In the genomic region with DNA sequence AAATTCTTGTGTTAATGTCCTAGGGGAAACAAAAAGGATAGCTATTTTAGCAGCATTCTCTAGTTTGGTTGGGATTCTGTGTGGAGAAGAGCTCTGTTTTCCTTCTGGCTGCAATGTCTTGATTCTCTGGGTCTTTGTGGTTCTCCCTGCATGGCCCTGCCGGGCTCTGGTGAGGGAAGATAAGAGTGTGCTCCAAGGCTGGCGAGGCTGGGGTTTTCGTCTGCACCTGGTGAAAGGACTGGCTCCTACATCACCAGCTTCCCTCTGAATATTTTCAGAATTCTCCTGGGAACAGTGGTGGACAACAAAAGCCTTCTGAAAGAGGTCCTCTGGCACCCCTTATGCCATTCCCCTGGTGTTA, we compare ENCODE assay signal across 18 cellular contexts. TPM values are rescaled to one million over a fixed set of nuclear protein-coding genes. Genes with fewer than 3 reads are reported as not detected.
A peak's percentile ranks its signal among the peaks of the same experiment; 100 is the strongest.
DNase-seq lines count a peak whose midpoint lies in the region; ATAC-seq and TF ChIP-seq lines count a peak whose summit lies in the region.
"Had no signal": no experiment of that assay in that cellular context is flagged by ENCODE, and none has a peak within 500 bp of the region (broad histone marks: within the 10 kb centered on the region; RNA-seq: fewer than 3 reads in every experiment).

No MANE protein-coding gene starts in this region.

- intact Hi-C loops in gastrocnemius medialis (cut with DNase I; ENCODE audit: low total_unique reads) = no loop called here

- TF ChIP-seq CTCF in coronary artery (IDR thresholded peaks at IDR 0.05) (no peak), gastrocnemius medialis (IDR thresholded peaks at IDR 0.05 in 4 of 5, conservative IDR thresholded peaks at IDR 0.05 in 1 of 5) (no peak)

- H3K4me1 ChIP-seq in BLaER1 (peaks cover 22% of the 10 kb centered on the region), gastrocnemius medialis (no peaks in the 10 kb centered on the region)

- H3K9me3 ChIP-seq in BLaER1 = no peaks in the 10 kb centered on the region
- no peaks in the 10 kb centered on the region for H3K9me3 ChIP-seq in gastrocnemius medialis
- H3K9me3 ChIP-seq: esophagus muscularis mucosa had no signal

- no peak for TF ChIP-seq POLR2A in gastrocnemius medialis (IDR thresholded peaks at IDR 0.05)

- no peak overlapping the region for H3K4me3 Mint-ChIP-seq in memory B cell
- H3K4me3 Mint-ChIP-seq: activated CD4-positive, alpha-beta T cell treated with anti-CD3 and anti-CD28 coated beads, Interleukin-2, amount 10 ng/mL, durations not matched to agents 7 days and 5 days; T-helper 2 cell treated with Interferon-gamma antibody and Interleukin-4, amounts not matched to agents 5 μg/mL and 100 μg/mL, for 36 hours had no signal

- no peaks in the 10 kb centered on the region for H3K27me3 Mint-ChIP-seq in memory B cell
- H3K27me3 Mint-ChIP-seq: activated CD4-positive, alpha-beta T cell treated with anti-CD3 and anti-CD28 coated beads, Interleukin-2, amount 10 ng/mL, durations not matched to agents 7 days and 5 days had no signal

- in situ Hi-C loops in gastrocnemius medialis (cut with MboI; ENCODE audit: low sequenced_read_pairs in 4 of 4) = loop anchor here in 1 of 4 donors (25.0 kb wide), 1 partner anchor 347 kb away; no protein-coding TSS in a partner anchor

- H3K27me3 ChIP-seq in BLaER1 = no peaks in the 10 kb centered on the region
- H3K27me3 ChIP-seq in gastrocnemius medialis = no peaks in the 10 kb centered on the region
- H3K27me3 ChIP-seq: esophagus muscularis mucosa had no signal

- H3K4me2 ChIP-seq in BLaER1 = peak overlapping the region; percentile 44

- DNase-seq in NCI-H1092 (lab: John Stamatoyannopoulos, UW) (peak; percentile 5), coronary artery (ENCODE audit: low spot score) (peak; percentile 14), memory B cell (ENCODE audit: low spot score in 2 of 2) (no peak), gastrocnemius medialis (no peak), medulla oblongata (ENCODE audit: extremely low spot score) (no peak), NCI-H774 (lab: John Stamatoyannopoulos, UW) (no peak)
- DNase-seq: activated CD4-positive, alpha-beta T cell treated with anti-CD3 and anti-CD28 coated beads, Interleukin-2, amount 10 ng/mL, durations not matched to agents 7 days and 5 days; activated T-cell treated with anti-CD3 and anti-CD28 coated beads, Interleukin-2, amount 50 U/mL, for 48 hours; amniotic stem cell; GF-D8; NCI-H2029; NCI-H748 treated with DMSO at 0.1 percent for 48 hours; stimulated activated CD4-positive, alpha-beta T cell treated with anti-CD3 and anti-CD28 coated beads, Interleukin-2, amount 100 ng/mL, for 24 hours; trophoblast cell had no signal

- H3K4me3 ChIP-seq in BLaER1 (no peak overlapping the region), coronary artery (no peak overlapping the region), gastrocnemius medialis (no peak overlapping the region)
- H3K4me3 ChIP-seq: esophagus muscularis mucosa had no signal

- peaks cover 20% of the 10 kb centered on the region for H3K36me3 ChIP-seq in BLaER1
- H3K36me3 ChIP-seq in gastrocnemius medialis = no peaks in the 10 kb centered on the region

- H3K9ac ChIP-seq in BLaER1 = no peak overlapping the region

- no peak for ATAC-seq in memory B cell (ENCODE audit: low read depth)
- ATAC-seq in gastrocnemius medialis = no peak
- ATAC-seq in HG03571 (IDR thresholded peaks at IDR 0.05; ENCODE audit: unreplicated experiment) = no peak

- H3K9me3 Mint-ChIP-seq in memory B cell = no peaks in the 10 kb centered on the region
- H3K9me3 Mint-ChIP-seq: activated CD4-positive, alpha-beta T cell treated with anti-CD3 and anti-CD28 coated beads, Interleukin-2, amount 10 ng/mL, durations not matched to agents 7 days and 5 days; T-helper 2 cell treated with Interferon-gamma antibody and Interleukin-4, amounts not matched to agents 5 μg/mL and 100 μg/mL, for 36 hours had no signal

- H3K27ac Mint-ChIP-seq in memory B cell = peak overlapping the region; percentile 24
- H3K27ac Mint-ChIP-seq: activated CD4-positive, alpha-beta T cell treated with anti-CD3 and anti-CD28 coated beads, Interleukin-2, amount 10 ng/mL, durations not matched to agents 7 days and 5 days; T-helper 2 cell treated with Interferon-gamma antibody and Interleukin-4, amounts not matched to agents 5 μg/mL and 100 μg/mL, for 36 hours had no signal

- H4K20me1 ChIP-seq in BLaER1 = no peaks in the 10 kb centered on the region

- H3K4me1 Mint-ChIP-seq in memory B cell = no peaks in the 10 kb centered on the region
- H3K4me1 Mint-ChIP-seq: activated CD4-positive, alpha-beta T cell treated with anti-CD3 and anti-CD28 coated beads, Interleukin-2, amount 10 ng/mL, durations not matched to agents 7 days and 5 days had no signal

- H3K36me3 Mint-ChIP-seq in memory B cell = peaks cover 11% of the 10 kb centered on the region

- H3K27ac ChIP-seq in BLaER1 (no peak overlapping the region), coronary artery (peak overlapping the region in 1 of 2 donors; percentile 41), gastrocnemius medialis (no peak overlapping the region)
- H3K27ac ChIP-seq: esophagus muscularis mucosa had no signal

RNA-seq across cellular contexts. Expression of a gene that starts 38.1 kb away (rescaled TPM):
- 10 to 100 TPM; 17.5 to 39.7 (median 29.8) TPM for total RNA-seq in gastrocnemius medialis

RNA-seq across cellular contexts. Expression of a gene that starts 46.3 kb away (rescaled TPM):
- total RNA-seq in gastrocnemius medialis = 1 to 10 TPM; 2.5 to 5.7 (median 5.2) TPM

Comparison
In these comparisons a context has a peak if more than half of its experiments do, and no peak if none do; other contexts are left out.
1. DNase-seq: peak in NCI-H1092 (single experiment) and coronary artery (single experiment); none in memory B cell (0 of 2), gastrocnemius medialis (0 of 2), medulla oblongata (single experiment) and NCI-H774 (single experiment).